In the genomic region with DNA sequence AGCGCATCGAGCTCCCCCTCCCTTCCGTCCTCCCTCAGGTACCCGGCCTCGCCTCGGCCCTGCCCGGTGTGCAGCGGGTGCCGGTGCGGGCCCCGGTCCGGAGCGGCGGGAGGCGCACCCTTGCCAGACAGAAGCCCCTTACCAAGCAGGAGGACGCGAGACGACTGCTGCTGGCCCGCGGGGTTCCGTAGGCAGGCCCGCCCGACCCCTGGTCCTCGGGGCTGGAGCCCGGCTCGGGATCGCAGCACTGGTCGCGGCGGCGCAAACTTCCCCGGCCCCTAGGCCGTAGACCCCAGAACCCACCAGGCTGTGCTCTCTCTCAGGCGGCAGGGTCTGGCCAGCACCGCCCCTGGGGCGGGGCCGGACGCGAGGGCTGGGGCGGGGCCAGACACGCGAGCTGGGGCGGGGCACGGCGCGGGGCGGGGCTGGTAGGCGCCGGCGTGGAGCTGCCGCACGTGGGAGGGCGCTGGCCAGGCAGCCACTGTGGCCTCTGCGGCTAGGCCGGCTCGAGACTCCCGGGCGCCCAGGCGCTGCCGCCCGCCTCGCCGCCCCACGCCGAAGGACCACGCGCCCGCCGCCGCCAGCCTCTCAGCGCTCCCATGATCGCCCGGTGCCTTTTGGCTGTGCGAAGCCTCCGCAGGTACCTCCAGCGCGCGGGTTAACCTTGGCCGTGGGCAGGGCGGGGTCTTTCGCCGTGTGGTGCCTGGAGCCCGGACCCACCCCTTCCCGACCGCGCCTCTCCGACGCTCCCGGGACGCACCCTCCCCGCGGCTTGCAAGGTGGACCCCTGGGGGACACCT, we compare ENCODE assay signal across 8 cellular contexts. TPM values are rescaled to one million over a fixed set of nuclear protein-coding genes. Genes with fewer than 3 reads are reported as not detected.
A peak's percentile ranks its signal among the peaks of the same experiment; 100 is the strongest.
DNase-seq lines count a peak whose midpoint lies in the region; ATAC-seq and TF ChIP-seq lines count a peak whose summit lies in the region.

A gene (plus strand): TSS at position 431 of the 800 bp plus-strand sequence. CDS start 169 bp downstream, at position 600.
A gene with protein sequence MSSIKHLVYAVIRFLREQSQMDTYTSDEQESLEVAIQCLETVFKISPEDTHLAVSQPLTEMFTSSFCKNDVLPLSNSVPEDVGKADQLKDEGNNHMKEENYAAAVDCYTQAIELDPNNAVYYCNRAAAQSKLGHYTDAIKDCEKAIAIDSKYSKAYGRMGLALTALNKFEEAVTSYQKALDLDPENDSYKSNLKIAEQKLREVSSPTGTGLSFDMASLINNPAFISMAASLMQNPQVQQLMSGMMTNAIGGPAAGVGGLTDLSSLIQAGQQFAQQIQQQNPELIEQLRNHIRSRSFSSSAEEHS (minus strand): TSS at position 335 of the 800 bp plus-strand sequence. CDS start 1,302 bp downstream, outside the sequence.

- no peaks in the 10 kb centered on the region for H3K27me3 Mint-ChIP-seq in Caco-2 (ENCODE audit: insufficient read depth, unreplicated experiment)
- no peaks in the 10 kb centered on the region for H3K27me3 Mint-ChIP-seq in activated T-cell treated with anti-CD3 and anti-CD28 coated beads, Interleukin-2, amount 50 U/mL, for 24 hours

- peak within 1 kb of the TSS; percentile 54 for H3K27ac ChIP-seq in muscle layer of duodenum (ENCODE audit: low read length)

- peaks cover 11% of the 10 kb centered on the region for H3K4me1 Mint-ChIP-seq in Caco-2 (ENCODE audit: low read depth, unreplicated experiment)
- peaks cover 27% of the 10 kb centered on the region for H3K4me1 Mint-ChIP-seq in activated T-cell treated with anti-CD3 and anti-CD28 coated beads, Interleukin-2, amount 50 U/mL, for 24 hours (ENCODE audit: low read depth)

- intact Hi-C loops in Caco-2 (cut with micrococcal nuclease; ENCODE audit: unreplicated experiment) = loop anchor here (2.0 to 10.0 kb wide), 3 partner anchors 100 to 423 kb away; a partner anchor contains a TSS

- H3K9me3 Mint-ChIP-seq in Caco-2 (ENCODE audit: unreplicated experiment) = no peaks in the 10 kb centered on the region
- H3K9me3 Mint-ChIP-seq in activated T-cell treated with anti-CD3 and anti-CD28 coated beads, Interleukin-2, amount 50 U/mL, for 24 hours = no peaks in the 10 kb centered on the region

- peak; percentile 78 for ATAC-seq in GM19467 (IDR thresholded peaks at IDR 0.05; ENCODE audit: unreplicated experiment)
- ATAC-seq in esophagus mucosa = peak; percentile 99

- H3K27ac Mint-ChIP-seq in Caco-2 (ENCODE audit: unreplicated experiment) = peak within 1 kb of the TSS; percentile 77
- H3K27ac Mint-ChIP-seq in activated T-cell treated with anti-CD3 and anti-CD28 coated beads, Interleukin-2, amount 50 U/mL, for 24 hours = peak within 1 kb of the TSS; percentile 88

- peaks cover 7% of the 10 kb centered on the region for H3K36me3 Mint-ChIP-seq in Caco-2 (ENCODE audit: insufficient read depth, unreplicated experiment)
- peaks cover 21% of the 10 kb centered on the region for H3K36me3 Mint-ChIP-seq in activated T-cell treated with anti-CD3 and anti-CD28 coated beads, Interleukin-2, amount 50 U/mL, for 24 hours (ENCODE audit: low read depth)

- H3K4me1 ChIP-seq in Caco-2 (peaks cover 14% of the 10 kb centered on the region), muscle layer of duodenum (ENCODE audit: control insufficient read depth in 1 of 2, insufficient read depth in 2 of 2, low read length in 2 of 2) (peaks cover 0 to 14% of the 10 kb centered on the region in 2 donors)

- BruUV-seq in Caco-2 (replicated peaks; lab: Mats Ljungman, UMichigan) = no TSS peak

- H3K4me3 Mint-ChIP-seq in Caco-2 (ENCODE audit: unreplicated experiment) = peak within 1 kb of the TSS; percentile 80
- H3K4me3 Mint-ChIP-seq in activated T-cell treated with anti-CD3 and anti-CD28 coated beads, Interleukin-2, amount 50 U/mL, for 24 hours = peak within 1 kb of the TSS; percentile 89

- H3K27me3 ChIP-seq in Caco-2 (replicated peaks; ENCODE audit: control insufficient read depth, insufficient read depth, low read length) (no peaks in the 10 kb centered on the region), muscle layer of duodenum (ENCODE audit: low read depth, low read length) (no peaks in the 10 kb centered on the region)

- DNase-seq in Caco-2 = peak; percentile 82 to 92
- DNase-seq in HPDE6-E6E7 (ENCODE audit: extremely low spot score) = peak; percentile 71
- DNase-seq in OCI-M1 (lab: John Stamatoyannopoulos, UW) = peak; percentile 87
- peak; percentile 94 for DNase-seq in activated T-cell treated with anti-CD3 and anti-CD28 coated beads, Interleukin-2, amount 50 U/mL, for 24 hours
- peak; percentile 60 to 80 for DNase-seq in stimulated activated CD8-positive, alpha-beta memory T cell treated with anti-CD3 and anti-CD28 coated beads, Interleukin-7, amount 100 ng/mL, for 4 hours (ENCODE audit: low read depth in 2 of 2)

- H3K4me3 ChIP-seq in Caco-2 (ENCODE audit: low read depth, low read length) (peak within 1 kb of the TSS; percentile 98), muscle layer of duodenum (ENCODE audit: low read depth in 1 of 2, low read length in 2 of 2) (peak within 1 kb of the TSS; percentile 88 to 99)

- CTCF ChIA-PET in Caco-2 (lab: Charles Lee) = no interaction called here

- POLR2A ChIA-PET in Caco-2 (lab: Charles Lee) = interaction anchor here (0.5 to 1.0 kb wide), 4 partner anchors 16 to 422 kb away, joined by 3 to 6 read pairs (median 3); no protein-coding TSS in a partner anchor

- H3K36me3 ChIP-seq in Caco-2 (ENCODE audit: control insufficient read depth, insufficient read depth, low read length) = no peaks in the 10 kb centered on the region
- H3K36me3 ChIP-seq in muscle layer of duodenum (ENCODE audit: control insufficient read depth in 1 of 2, insufficient read depth in 2 of 2, low read length in 2 of 2) = peaks cover 0 to 4% of the 10 kb centered on the region in 2 donors

- no peak for TF ChIP-seq CTCF in Caco-2 (IDR thresholded peaks at IDR 0.05; ENCODE audit: insufficient read depth in 1 of 2, low read depth in 1 of 2, low read length in 1 of 2, severe bottlenecking in 1 of 2, unreplicated experiment in 1 of 2)

- H3K9me3 ChIP-seq in Caco-2 (no peaks in the 10 kb centered on the region), muscle layer of duodenum (ENCODE audit: control insufficient read depth in 1 of 2, low read length in 2 of 2) (no peaks in the 10 kb centered on the region)

RNA-seq across cellular contexts. Expression of the first gene that starts in this region (rescaled TPM):
- 34.8 and 36.0 TPM in 2 replicates for total RNA-seq in Caco-2 (2022)
- total RNA-seq in esophagus mucosa = 16.0 TPM

RNA-seq across cellular contexts. Expression of the second gene that starts in this region (rescaled TPM):
- total RNA-seq in Caco-2 (2022) (12.0 and 13.0 TPM in 2 replicates), esophagus mucosa (1.9 TPM)

Comparison
In these comparisons a context has a peak if more than half of its experiments do, and no peak if none do; other contexts are left out.
1. Peak in every context shown above with its lines: DNase-seq, ATAC-seq, H3K4me3 ChIP-seq and H3K27ac ChIP-seq.